Comparison of ENCODE assay signal across 6 cellular contexts in genomic region chr15:27774191-27774590, GRCh38.
"Had no signal": no experiment of that assay in that cellular context is flagged by ENCODE, and none has a peak within 500 bp of the region (broad histone marks: within the 10 kb centered on the region; RNA-seq: fewer than 3 reads in every experiment).

No MANE protein-coding gene starts in this region.

- H3K27me3 Mint-ChIP-seq: IgD-negative memory B cell had no signal

- H3K4me1 Mint-ChIP-seq: IgD-negative memory B cell had no signal

- H3K27ac Mint-ChIP-seq: H9, IgD-negative memory B cell had no signal

- H3K9me3 Mint-ChIP-seq: H9 had no signal

- H3K4me3 ChIP-seq: GM23248 had no signal

- H3K36me3 Mint-ChIP-seq: IgD-negative memory B cell had no signal

- H3K4me3 Mint-ChIP-seq: H9, IgD-negative memory B cell had no signal

- DNase-seq: GM23248, H9, HCEC 1CT, KBM-7 had no signal

- H3K27ac ChIP-seq: GM23248, HL-60 had no signal
